Comparison of ENCODE assay signal across 12 cellular contexts in the genomic region with DNA sequence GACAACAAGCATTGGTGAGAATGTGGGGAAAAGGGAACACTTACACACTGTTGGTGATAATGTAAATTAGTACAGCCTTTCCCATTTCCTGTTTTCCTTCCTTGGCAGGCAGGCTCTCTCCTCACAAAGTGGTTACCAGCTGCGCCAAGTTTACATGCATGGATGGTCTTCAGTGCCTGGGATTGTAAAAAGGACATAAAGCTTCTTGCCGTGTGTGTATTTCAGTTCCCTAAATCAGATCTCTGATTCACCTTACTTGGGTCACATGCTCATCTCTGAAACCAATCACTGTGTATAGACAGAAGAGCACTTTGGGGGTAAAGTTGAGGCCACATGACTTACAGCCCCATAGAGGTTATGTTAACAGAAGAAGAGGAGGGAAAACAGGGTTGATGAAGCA.
DNase-seq lines count a peak whose midpoint lies in the region; ATAC-seq and TF ChIP-seq lines count a peak whose summit lies in the region.
"Had no signal": no experiment of that assay in that cellular context is flagged by ENCODE, and none has a peak within 500 bp of the region (broad histone marks: within the 10 kb centered on the region; RNA-seq: fewer than 3 reads in every experiment).

No MANE protein-coding gene starts in this region.

- H3K4me2 ChIP-seq in neural progenitor cell = no peak overlapping the region
- H3K4me2 ChIP-seq: smooth muscle cell had no signal

- TF ChIP-seq CTCF in neural progenitor cell (IDR thresholded peaks at IDR 0.05) (no peak), foreskin fibroblast (IDR thresholded peaks at IDR 0.05; ENCODE audit: low read depth, low read length) (no peak)

- H3K4me3 Mint-ChIP-seq in neural progenitor cell = no peak overlapping the region

- H3F3A ChIP-seq in neural progenitor cell (ENCODE audit: low read depth) = no peaks in the 10 kb centered on the region

- no peak overlapping the region for H3K9ac ChIP-seq in neural progenitor cell

- peak; percentile 87 for ATAC-seq in GM19395 (IDR thresholded peaks at IDR 0.05; ENCODE audit: unreplicated experiment)
- peak; percentile 83 for ATAC-seq in HG03095 (IDR thresholded peaks at IDR 0.05; ENCODE audit: unreplicated experiment)
- no peak for ATAC-seq in GM18520 (IDR thresholded peaks at IDR 0.05; ENCODE audit: unreplicated experiment)

- no peaks in the 10 kb centered on the region for H3K9me3 ChIP-seq in neural progenitor cell (ENCODE audit: low read depth)

- no peaks in the 10 kb centered on the region for H3K27me3 Mint-ChIP-seq in neural progenitor cell (ENCODE audit: insufficient read depth, low read depth)

- no peaks in the 10 kb centered on the region for H3K79me2 ChIP-seq in neural progenitor cell (ENCODE audit: low read depth)

- DNase-seq in NCI-H2171 (lab: John Stamatoyannopoulos, UW) (peak; percentile 73), neural progenitor cell (ENCODE audit: low spot score) (no peak), SIG-M5 (lab: John Stamatoyannopoulos, UW) (no peak), foreskin fibroblast (no peak)
- DNase-seq: caudate nucleus, foreskin melanocyte, H7, T-helper 1 cell had no signal

- H3K36me3 ChIP-seq in neural progenitor cell = no peaks in the 10 kb centered on the region

- no peak overlapping the region for H3K27ac Mint-ChIP-seq in neural progenitor cell

- H3K4me1 ChIP-seq in neural progenitor cell = peaks cover 19% of the 10 kb centered on the region

- peaks cover 5% of the 10 kb centered on the region for H3K9me3 Mint-ChIP-seq in neural progenitor cell

- H3K4me3 ChIP-seq in neural progenitor cell (no peak overlapping the region), foreskin fibroblast (ENCODE audit: low read depth in 1 of 2, low read length in 2 of 2) (no peak overlapping the region)
- H3K4me3 ChIP-seq: smooth muscle cell had no signal

- H3K27ac ChIP-seq in neural progenitor cell = no peak overlapping the region

- peaks cover 3% of the 10 kb centered on the region for H3K4me1 Mint-ChIP-seq in neural progenitor cell

- H4K20me1 ChIP-seq in neural progenitor cell (ENCODE audit: low read depth) = no peaks in the 10 kb centered on the region

- H3K36me3 Mint-ChIP-seq in neural progenitor cell = no peaks in the 10 kb centered on the region

- H2AFZ ChIP-seq in neural progenitor cell (replicated peaks) = peak overlapping the region; percentile 87

- no peaks in the 10 kb centered on the region for H3K27me3 ChIP-seq in neural progenitor cell
